In genomic region chr4:108303488-108304177, GRCh38 we compare ENCODE assay signal across 20 cellular contexts.
A peak's percentile ranks its signal among the peaks of the same experiment; 100 is the strongest.
DNase-seq lines count a peak whose midpoint lies in the region; ATAC-seq and TF ChIP-seq lines count a peak whose summit lies in the region.
"Had no signal": no experiment of that assay in that cellular context is flagged by ENCODE, and none has a peak within 500 bp of the region (broad histone marks: within the 10 kb centered on the region; RNA-seq: fewer than 3 reads in every experiment).

No MANE protein-coding gene starts in this region.

- H3K9ac ChIP-seq in HCT116 (ENCODE audit: low read length) (no peak overlapping the region), fibroblast of lung (ENCODE audit: insufficient read depth, low read length) (no peak overlapping the region)

- H4K20me1 ChIP-seq in HCT116 (ENCODE audit: insufficient read depth) = no peaks in the 10 kb centered on the region
- H4K20me1 ChIP-seq in fibroblast of lung (ENCODE audit: control insufficient read depth, extremely low read depth, insufficient read depth, low read length) = no peaks in the 10 kb centered on the region

- H3K4me2 ChIP-seq in HCT116 (ENCODE audit: low read length) (peak overlapping the region; percentile 65), fibroblast of lung (ENCODE audit: extremely low read depth, insufficient read depth, low read length) (no peak overlapping the region)
- H3K4me2 ChIP-seq: hepatocyte had no signal

- DNase-seq in HCT116 (ENCODE audit: low read depth, low spot score) (peak; percentile 19), RKO (ENCODE audit: low spot score) (peak; percentile 33), fibroblast of lung (ENCODE audit: low read depth in 2 of 2) (peak; percentile 22 to 75), renal cortical epithelial cell (ENCODE audit: low read depth) (peak; percentile 61), MV-4-11 (lab: John Stamatoyannopoulos, UW) (no peak), NCI-H1417 treated with DMSO at 0.1 percent for 48 hours (lab: John Stamatoyannopoulos, UW) (no peak), BE2C (no peak)
- DNase-seq: activated CD4-positive, alpha-beta T cell treated with anti-CD3 and anti-CD28 coated beads, Interleukin-2, amount 50 U/mL, for 4 hours; adrenal gland; CD4-positive, alpha-beta T cell; colonic mucosa; GDM1; naive thymus-derived CD8-positive, alpha-beta T cell; SHP77; substantia nigra; T-helper 9 cell had no signal

- no peaks in the 10 kb centered on the region for H3K79me2 ChIP-seq in HCT116 (ENCODE audit: insufficient read depth, low read length)
- no peaks in the 10 kb centered on the region for H3K79me2 ChIP-seq in fibroblast of lung (ENCODE audit: control insufficient read depth, insufficient read depth, low read length)
- H3K79me2 ChIP-seq: hepatocyte had no signal

- no peak for TF ChIP-seq CTCF in HCT116 (IDR thresholded peaks at IDR 0.05 in 2 of 3, conservative IDR thresholded peaks at IDR 0.05 in 1 of 3; ENCODE audit: borderline replicate concordance in 1 of 3, insufficient read depth in 1 of 3, low read depth in 2 of 3, low read length in 2 of 3)
- no peak for TF ChIP-seq CTCF in fibroblast of lung (conservative IDR thresholded peaks at IDR 0.05 in 1 of 2, IDR thresholded peaks at IDR 0.05 in 1 of 2; ENCODE audit: low read depth in 1 of 2, low read length in 2 of 2)
- no peak for TF ChIP-seq CTCF in BE2C (IDR thresholded peaks at IDR 0.05; ENCODE audit: low read depth, low read length)

- BruUV-seq in HCT116 (replicated peaks; lab: Mats Ljungman, UMichigan) = no TSS peak

- TF ChIP-seq RAD21 in HCT116 (IDR thresholded peaks at IDR 0.05; ENCODE audit: low read depth) = no peak

- intact Hi-C loops in HCT116 (cut with micrococcal nuclease) = no loop called here

- no peak for TF ChIP-seq POLR2A in HCT116 (IDR thresholded peaks at IDR 0.05; ENCODE audit: borderline replicate concordance, extremely low read depth, insufficient read depth, insufficient read length)

- POLR2A ChIA-PET in HCT116 (lab: Charles Lee) = no interaction called here

- CTCF ChIA-PET in HCT116 (lab: Charles Lee) = no interaction called here

- peaks cover 4 to 14% of the 10 kb centered on the region in 2 experiments; a peak in 3 of 4 replicates for H3K4me1 ChIP-seq in HCT116 (ENCODE audit: control insufficient read depth in 1 of 2, insufficient read depth in 2 of 2, low read length in 2 of 2)
- no peaks in the 10 kb centered on the region for H3K4me1 ChIP-seq in fibroblast of lung (ENCODE audit: control insufficient read depth, extremely low read depth, insufficient read depth, low read length)
- peaks cover 3% of the 10 kb centered on the region; the same call in 1 of the 2 replicates for H3K4me1 ChIP-seq in BE2C
- H3K4me1 ChIP-seq: adrenal gland, colonic mucosa, prostate gland had no signal

- RAD21 ChIA-PET in HCT116 (lab: Charles Lee; ENCODE audit: low non-redundant PET in 1 of 2, low total read pairs in 2 of 2, uncharacterized antibody in 2 of 2, unreplicated experiment in 2 of 2) = no interaction called here

- H3K27me3 ChIP-seq in HCT116 (ENCODE audit: insufficient read depth, low read length) = no peaks in the 10 kb centered on the region
- H3K27me3 ChIP-seq in fibroblast of lung (ENCODE audit: control insufficient read depth, insufficient read depth, low read length) = no peaks in the 10 kb centered on the region
- no peaks in the 10 kb centered on the region for H3K27me3 ChIP-seq in BE2C
- H3K27me3 ChIP-seq: adrenal gland, colonic mucosa, hepatocyte had no signal

- H2AFZ ChIP-seq in HCT116 (ENCODE audit: low read depth, low read length, poor library complexity, severe bottlenecking) (peak overlapping the region; percentile 77), fibroblast of lung (ENCODE audit: low read length) (no peak overlapping the region)
- H2AFZ ChIP-seq: hepatocyte had no signal

- H3K9me3 ChIP-seq in HCT116 (ENCODE audit: control insufficient read depth in 1 of 2, insufficient read depth in 1 of 2, low read depth in 1 of 2, low read length in 2 of 2) (no peaks in the 10 kb centered on the region), fibroblast of lung (ENCODE audit: control insufficient read depth, insufficient read depth, low read depth, low read length) (no peaks in the 10 kb centered on the region), BE2C (no peaks in the 10 kb centered on the region)
- H3K9me3 ChIP-seq: adrenal gland, colonic mucosa, prostate gland had no signal

- ATAC-seq in HCT116 (peak; percentile 91), HG03432 (IDR thresholded peaks at IDR 0.05; ENCODE audit: unreplicated experiment) (no peak)
- ATAC-seq: esophagus mucosa; naive thymus-derived CD8-positive, alpha-beta T cell had no signal

- no peaks in the 10 kb centered on the region for H3K9me2 ChIP-seq in HCT116 (ENCODE audit: insufficient read depth)

- H3K36me3 ChIP-seq in HCT116 (ENCODE audit: control insufficient read depth in 1 of 2, insufficient read depth in 2 of 2, low read length in 2 of 2) (no peaks in the 10 kb centered on the region), fibroblast of lung (ENCODE audit: control insufficient read depth, insufficient read depth, low read length) (no peaks in the 10 kb centered on the region), BE2C (no peaks in the 10 kb centered on the region)
- H3K36me3 ChIP-seq: adrenal gland, colonic mucosa, prostate gland had no signal

- H3K4me3 ChIP-seq in HCT116 (replicated peaks in 1 of 2; ENCODE audit: low read depth in 1 of 2, low read length in 2 of 2) (peak overlapping the region in 1 of 2 experiments; percentile 25; a peak in 1 of 4 replicates), fibroblast of lung (replicated peaks in 1 of 4; ENCODE audit: control extremely low read depth in 1 of 4, insufficient read depth in 1 of 4, low read depth in 3 of 4, low read length in 4 of 4) (no peak overlapping the region), BE2C (ENCODE audit: low read depth, low read length) (no peak overlapping the region)
- H3K4me3 ChIP-seq: adrenal gland, colonic mucosa, hepatocyte, prostate gland had no signal

- no peak overlapping the region for H3K27ac ChIP-seq in HCT116 (ENCODE audit: low read depth, low read length)
- H3K27ac ChIP-seq in fibroblast of lung (ENCODE audit: insufficient read depth, low read length) = no peak overlapping the region
- H3K27ac ChIP-seq: adrenal gland, colonic mucosa, hepatocyte, prostate gland had no signal

TF ChIP-seq in HCT116, 20 proteins besides CTCF, POLR2A, EP300 and RAD21:
- TF ChIP-seq ELF1 (IDR thresholded peaks at IDR 0.05; ENCODE audit: borderline replicate concordance, low read depth) = no peak
- TF ChIP-seq SIN3A (IDR thresholded peaks at IDR 0.05; ENCODE audit: low read depth) = no peak
- TF ChIP-seq EZH2phosphoT487 (IDR thresholded peaks at IDR 0.05; ENCODE audit: borderline replicate concordance) = no peak
- no peak for TF ChIP-seq EZH2 (IDR thresholded peaks at IDR 0.05)
- TF ChIP-seq FOSL1 (IDR thresholded peaks at IDR 0.05; ENCODE audit: low read depth) = peak; percentile 59
- TF ChIP-seq MAX (IDR thresholded peaks at IDR 0.05) = no peak
- no peak for TF ChIP-seq ZFX (IDR thresholded peaks at IDR 0.05)
- TF ChIP-seq YY1 (IDR thresholded peaks at IDR 0.05; ENCODE audit: extremely low read depth, insufficient replicate concordance, low read depth, low read length) = no peak
- no peak for TF ChIP-seq TCF7L2 (IDR thresholded peaks at IDR 0.05; ENCODE audit: borderline replicate concordance, extremely low read depth, insufficient read depth, insufficient read length)
- TF ChIP-seq SRF (IDR thresholded peaks at IDR 0.05; ENCODE audit: low read depth) = no peak
- no peak for TF ChIP-seq EGR1 (IDR thresholded peaks at IDR 0.05; ENCODE audit: low read depth)
- TF ChIP-seq JUND (IDR thresholded peaks at IDR 0.05) = 0 out of 2 replicates have a peak, but pooled peaks have one; percentile 41
- TF ChIP-seq ZNF274 (IDR thresholded peaks at IDR 0.05; ENCODE audit: low read depth, low read length) = no peak

Comparison
In these comparisons a context has a peak if more than half of its experiments do, and no peak if none do; other contexts are left out.
1. DNase-seq: peak in HCT116 (single experiment), RKO (single experiment), fibroblast of lung (2 of 2) and renal cortical epithelial cell (single experiment); none in MV-4-11 (single experiment), NCI-H1417 treated with DMSO at 0.1 percent for 48 hours (single experiment) and BE2C (single experiment).